In the genomic region with DNA sequence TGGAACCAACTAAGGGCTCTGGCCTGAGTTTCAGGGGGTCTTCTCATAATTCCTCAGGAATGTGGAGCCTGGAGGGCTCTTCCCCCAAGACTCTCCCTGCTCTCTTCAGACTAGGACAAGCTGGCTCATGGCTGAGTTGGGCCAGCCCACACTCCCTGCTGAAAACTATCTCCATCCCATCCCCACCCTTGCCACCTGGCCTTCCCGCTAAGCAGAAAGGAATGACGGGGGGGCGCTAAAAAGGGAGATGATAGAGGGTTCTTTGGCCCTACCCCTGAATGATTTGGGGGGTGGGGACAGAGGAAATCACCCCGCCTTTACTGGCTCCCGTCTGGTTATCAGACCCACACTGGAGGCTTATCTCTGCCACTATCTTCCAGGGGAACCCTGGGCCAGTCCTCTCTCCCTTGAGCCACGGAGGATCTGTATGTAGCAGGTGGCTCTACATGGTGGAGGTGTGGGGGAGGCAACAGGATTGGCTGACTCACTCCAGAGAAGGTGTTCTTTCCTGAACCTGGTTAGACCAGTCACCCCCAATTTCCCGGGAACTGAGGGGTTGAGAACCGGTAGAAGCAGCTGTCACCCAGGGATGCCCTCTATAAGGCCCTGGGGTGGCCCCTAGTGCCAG, we compare ENCODE assay signal across 14 cellular contexts. TPM values are rescaled to one million over a fixed set of nuclear protein-coding genes. Genes with fewer than 3 reads are reported as not detected.
DNase-seq lines count a peak whose midpoint lies in the region; ATAC-seq, FAIRE-seq and TF ChIP-seq lines count a peak whose summit lies in the region.
"Had no signal": no experiment of that assay in that cellular context is flagged by ENCODE, and none has a peak within 500 bp of the region (broad histone marks: within the 10 kb centered on the region; RNA-seq: fewer than 3 reads in every experiment).

No MANE protein-coding gene starts in this region.

- no peaks in the 10 kb centered on the region for H4K20me1 ChIP-seq in K562 (replicated peaks; ENCODE audit: control insufficient read depth, insufficient read depth, low read length)

- no peak for TF ChIP-seq RAD21 in K562 (CRISPR knock-in tag; conservative IDR thresholded peaks at IDR 0.05 in 1 of 2, IDR thresholded peaks at IDR 0.05 in 1 of 2)

- H3K9me3 Mint-ChIP-seq in activated naive CD4-positive, alpha-beta T cell treated with anti-CD3 and anti-CD28 coated beads, Interleukin-2, amount 50 U/mL, for 24 hours = no peaks in the 10 kb centered on the region
- no peaks in the 10 kb centered on the region for H3K9me3 Mint-ChIP-seq in naive thymus-derived CD4-positive, alpha-beta T cell
- no peaks in the 10 kb centered on the region for H3K9me3 Mint-ChIP-seq in WTC11
- H3K9me3 Mint-ChIP-seq: activated naive CD4-positive, alpha-beta T cell treated with anti-CD3 and anti-CD28 coated beads, Interleukin-2, amount 50 U/mL, for 72 hours had no signal

- no peak overlapping the region for H3K9ac ChIP-seq in K562 (ENCODE audit: insufficient read depth in 1 of 2, low read depth in 2 of 2, low read length in 2 of 2)
- H3K9ac ChIP-seq in mucosa of rectum (ENCODE audit: low read depth in 1 of 2, low read length in 2 of 2) = no peak overlapping the region

- H3K79me2 ChIP-seq in K562 (ENCODE audit: control insufficient read depth, insufficient read depth, low read length) = peaks cover 19% of the 10 kb centered on the region

- H3K27ac Mint-ChIP-seq in activated naive CD4-positive, alpha-beta T cell treated with anti-CD3 and anti-CD28 coated beads, Interleukin-2, amount 50 U/mL, for 24 hours = no peak overlapping the region
- H3K27ac Mint-ChIP-seq in naive thymus-derived CD4-positive, alpha-beta T cell = peak overlapping the region in 1 of 9 donors; percentile 4
- no peak overlapping the region for H3K27ac Mint-ChIP-seq in WTC11
- H3K27ac Mint-ChIP-seq: activated CD8-positive, alpha-beta memory T cell treated with anti-CD3 and anti-CD28 coated beads, Interleukin-2, amount 10 ng/mL, durations not matched to agents 7 days and 5 days; activated naive CD4-positive, alpha-beta T cell treated with anti-CD3 and anti-CD28 coated beads, Interleukin-2, amount 50 U/mL, for 72 hours had no signal

- no TSS peak for BruUV-seq in K562 (replicated peaks; lab: Mats Ljungman, UMichigan)

- WGBS in K562 (ENCODE audit: insufficient coverage, low coverage, missing lambda C conversion rate) = 3% methylated on average over 8 of the region's 8 CpGs

- no peak overlapping the region for H3K4me3 ChIP-seq in K562
- H3K4me3 ChIP-seq in mucosa of rectum (ENCODE audit: low read length in 2 of 2) = no peak overlapping the region
- H3K4me3 ChIP-seq in tibial artery = peak overlapping the region; percentile 90 to 92
- H3K4me3 ChIP-seq in naive thymus-derived CD4-positive, alpha-beta T cell (ENCODE audit: low read length) = no peak overlapping the region
- H3K4me3 ChIP-seq: right lobe of liver had no signal

- intact Hi-C loops in K562 (cut with micrococcal nuclease) (no loop called here), tibial artery (cut with DNase I; ENCODE audit: low total_unique reads) (no loop called here)
- intact Hi-C loops in naive thymus-derived CD4-positive, alpha-beta T cell (cut with micrococcal nuclease) = loop anchor here in 1 of 2 donors (5.0 to 10.0 kb wide), 2 partner anchors 310 to 668 kb away; partner anchors contain the start of genes DEPDC5, DRG1 and PRR14L

- no peak for DNase-seq in activated naive CD4-positive, alpha-beta T cell treated with anti-CD3 and anti-CD28 coated beads, Interleukin-2, amount 50 U/mL, for 16 hours
- DNase-seq in K562 (ENCODE audit: extremely low read depth in 1 of 4, low spot score in 3 of 4) = peak; percentile 27 to 71 (median 56)
- DNase-seq in tibial artery = no peak
- no peak for DNase-seq in naive thymus-derived CD4-positive, alpha-beta T cell
- no peak for DNase-seq in WTC11 (ENCODE audit: low spot score)
- DNase-seq: activated CD8-positive, alpha-beta memory T cell treated with anti-CD3 and anti-CD28 coated beads, Interleukin-2, amount 10 ng/mL, durations not matched to agents 7 days and 5 days; right lobe of liver; substantia nigra had no signal

- no peaks in the 10 kb centered on the region for H3K27me3 ChIP-seq in K562 (ENCODE audit: control insufficient read depth in 2 of 2, insufficient read depth in 2 of 2, low read length in 2 of 2)
- H3K27me3 ChIP-seq in mucosa of rectum (ENCODE audit: control insufficient read depth in 2 of 2, insufficient read depth in 2 of 2, low read length in 2 of 2) = no peaks in the 10 kb centered on the region
- no peaks in the 10 kb centered on the region for H3K27me3 ChIP-seq in tibial artery
- H3K27me3 ChIP-seq in naive thymus-derived CD4-positive, alpha-beta T cell (ENCODE audit: control insufficient read depth in 2 of 2, insufficient read depth in 2 of 2, low read length in 2 of 2) = no peaks in the 10 kb centered on the region
- H3K27me3 ChIP-seq: right lobe of liver had no signal

- no peak for FAIRE-seq in K562 (lab: Jason Lieb, UNC)
- FAIRE-seq: A204.1 had no signal

- POLR2A ChIA-PET in K562 (lab: Yijun Ruan, JAX) = no interaction called here
- POLR2A ChIA-PET in naive thymus-derived CD4-positive, alpha-beta T cell (lab: Charles Lee) = interaction anchor here (1.0 kb wide), 1 partner anchor 324 kb away, joined by 3 read pairs; no protein-coding TSS in a partner anchor
- POLR2A ChIA-PET in WTC11 (lab: Charles Lee) = interaction anchor here (0.5 kb wide), 1 partner anchor 250 kb away, joined by 3 read pairs; no protein-coding TSS in a partner anchor

- CTCF ChIA-PET in K562 (lab: Yijun Ruan, JAX; ENCODE audit: low intra/inter-chr PET ratio) = interaction anchor here (0.7 to 4.0 kb wide), 2 partner anchors 117 to 139 kb away, joined by 3 to 21 read pairs; no protein-coding TSS in a partner anchor
- CTCF ChIA-PET in naive thymus-derived CD4-positive, alpha-beta T cell (lab: Charles Lee) = interaction anchor here (0.6 to 8.1 kb wide), 5 partner anchors 137 to 498 kb away, joined by 3 to 59 read pairs (median 10); no protein-coding TSS in a partner anchor
- CTCF ChIA-PET in WTC11 (lab: Charles Lee) = interaction anchor here (2.3 to 21.8 kb wide), 3 partner anchors 10 to 19 kb away, joined by 7 to 363 read pairs (median 31); partner anchors contain the start of gene SELENOM

- H2AFZ ChIP-seq in K562 (ENCODE audit: low read depth, low read length) = no peak overlapping the region

- no peaks in the 10 kb centered on the region for H3K27me3 Mint-ChIP-seq in activated naive CD4-positive, alpha-beta T cell treated with anti-CD3 and anti-CD28 coated beads, Interleukin-2, amount 50 U/mL, for 24 hours
- H3K27me3 Mint-ChIP-seq in naive thymus-derived CD4-positive, alpha-beta T cell = no peaks in the 10 kb centered on the region
- peaks cover 7% of the 10 kb centered on the region for H3K27me3 Mint-ChIP-seq in WTC11 (ENCODE audit: low read depth)
- H3K27me3 Mint-ChIP-seq: activated CD8-positive, alpha-beta memory T cell treated with anti-CD3 and anti-CD28 coated beads, Interleukin-2, amount 10 ng/mL, durations not matched to agents 7 days and 5 days had no signal

- H3K9me3 ChIP-seq in K562 (replicated peaks; ENCODE audit: control insufficient read depth, insufficient read depth, low read depth, low read length) (no peaks in the 10 kb centered on the region), mucosa of rectum (ENCODE audit: control insufficient read depth in 2 of 2, low read length in 2 of 2) (no peaks in the 10 kb centered on the region), tibial artery (no peaks in the 10 kb centered on the region)
- no peaks in the 10 kb centered on the region for H3K9me3 ChIP-seq in naive thymus-derived CD4-positive, alpha-beta T cell (ENCODE audit: control insufficient read depth in 2 of 3, low read length in 3 of 3)
- H3K9me3 ChIP-seq: right lobe of liver had no signal

- TF ChIP-seq EP300 in K562 (IDR thresholded peaks at IDR 0.05; ENCODE audit: low read length) = no peak

- no peaks in the 10 kb centered on the region for H3K36me3 Mint-ChIP-seq in activated naive CD4-positive, alpha-beta T cell treated with anti-CD3 and anti-CD28 coated beads, Interleukin-2, amount 50 U/mL, for 24 hours
- H3K36me3 Mint-ChIP-seq in naive thymus-derived CD4-positive, alpha-beta T cell = no peaks in the 10 kb centered on the region
- H3K36me3 Mint-ChIP-seq in WTC11 = no peaks in the 10 kb centered on the region
- H3K36me3 Mint-ChIP-seq: activated CD8-positive, alpha-beta memory T cell treated with anti-CD3 and anti-CD28 coated beads, Interleukin-2, amount 10 ng/mL, durations not matched to agents 7 days and 5 days had no signal

- in situ Hi-C loops in K562 (cut with MboI) = loop anchor here (5.0 to 10.0 kb wide), 2 partner anchors 135 to 322 kb away; no protein-coding TSS in a partner anchor

- H3K4me1 ChIP-seq in K562 (replicated peaks in 1 of 2; ENCODE audit: control insufficient read depth in 2 of 2, insufficient read depth in 2 of 2, low read length in 2 of 2) (peaks cover 32 to 73% of the 10 kb centered on the region in 2 experiments), mucosa of rectum (ENCODE audit: control insufficient read depth in 2 of 2, insufficient read depth in 2 of 2, low read length in 2 of 2) (peaks cover 33 to 37% of the 10 kb centered on the region in 2 donors), tibial artery (peaks cover 0 to 90% (median 80%) of the 10 kb centered on the region in 4 donors)
- peaks cover 8 to 25% of the 10 kb centered on the region in 2 donors for H3K4me1 ChIP-seq in naive thymus-derived CD4-positive, alpha-beta T cell (ENCODE audit: control insufficient read depth in 2 of 2, insufficient read depth in 2 of 2, low read length in 2 of 2)
- H3K4me1 ChIP-seq: right lobe of liver had no signal

- ATAC-seq in K562 = no peak
- ATAC-seq in naive thymus-derived CD4-positive, alpha-beta T cell = no peak
- no peak for ATAC-seq in WTC11
- no peak for ATAC-seq in GM18909 (IDR thresholded peaks at IDR 0.05; ENCODE audit: poor library complexity, unreplicated experiment)
- ATAC-seq: activated CD8-positive, alpha-beta memory T cell treated with anti-CD3 and anti-CD28 coated beads, Interleukin-2, amount 10 ng/mL, durations not matched to agents 7 days and 5 days; activated naive CD4-positive, alpha-beta T cell treated with anti-CD3 and anti-CD28 coated beads, Interleukin-2, amount 50 U/mL, for 72 hours; right lobe of liver had no signal

- H3K4me2 ChIP-seq in K562 (ENCODE audit: insufficient read depth, low read length) = no peak overlapping the region

- H3K4me1 Mint-ChIP-seq in activated naive CD4-positive, alpha-beta T cell treated with anti-CD3 and anti-CD28 coated beads, Interleukin-2, amount 50 U/mL, for 24 hours = peaks cover 23% of the 10 kb centered on the region
- peaks cover 18 to 31% (median 29%) of the 10 kb centered on the region in 7 donors for H3K4me1 Mint-ChIP-seq in naive thymus-derived CD4-positive, alpha-beta T cell
- H3K4me1 Mint-ChIP-seq in WTC11 = peaks cover 26% of the 10 kb centered on the region

- peaks cover 5% of the 10 kb centered on the region for H3K9me1 ChIP-seq in K562 (ENCODE audit: control insufficient read depth, insufficient read depth, low read length)

- peaks cover 25% of the 10 kb centered on the region; the same call in 2 of the 3 replicates for H3K36me3 ChIP-seq in K562 (ENCODE audit: control insufficient read depth, insufficient read depth, low read length)
- H3K36me3 ChIP-seq in mucosa of rectum (ENCODE audit: control insufficient read depth in 2 of 2, insufficient read depth in 2 of 2, low read length in 2 of 2) = peaks cover 30 to 41% of the 10 kb centered on the region in 2 donors
- H3K36me3 ChIP-seq in tibial artery = peaks cover 75 to 85% (median 78%) of the 10 kb centered on the region in 3 donors
- H3K36me3 ChIP-seq in naive thymus-derived CD4-positive, alpha-beta T cell (ENCODE audit: control insufficient read depth in 2 of 3, insufficient read depth in 3 of 3, low read length in 3 of 3) = peaks cover 0 to 3% (median 0%) of the 10 kb centered on the region in 3 experiments
- H3K36me3 ChIP-seq: right lobe of liver had no signal

- no peak for TF ChIP-seq POLR2A in K562 (conservative IDR thresholded peaks at IDR 0.05)

- H3K27ac ChIP-seq in K562 (ENCODE audit: extremely low read depth, low read depth, low read length) (no peak overlapping the region), mucosa of rectum (ENCODE audit: low read depth in 2 of 2, low read length in 2 of 2) (peak overlapping the region; percentile 10 to 94), tibial artery (peak overlapping the region; percentile 99 to 100)
- H3K27ac ChIP-seq in naive thymus-derived CD4-positive, alpha-beta T cell (ENCODE audit: low read depth, low read length) = no peak overlapping the region

- TF ChIP-seq CTCF in K562 (IDR thresholded peaks at IDR 0.05 in 2 of 3, conservative IDR thresholded peaks at IDR 0.05 in 1 of 3; ENCODE audit: insufficient read depth in 2 of 3, low read depth in 1 of 3, low read length in 3 of 3) (no peak), tibial artery (IDR thresholded peaks at IDR 0.05) (no peak), WTC11 (IDR thresholded peaks at IDR 0.05) (no peak)

- H3K4me3 Mint-ChIP-seq in activated naive CD4-positive, alpha-beta T cell treated with anti-CD3 and anti-CD28 coated beads, Interleukin-2, amount 50 U/mL, for 24 hours = peak overlapping the region; percentile 4
- H3K4me3 Mint-ChIP-seq in naive thymus-derived CD4-positive, alpha-beta T cell = peak overlapping the region in 2 of 10 donors; percentile 29 to 30
- no peak overlapping the region for H3K4me3 Mint-ChIP-seq in WTC11
- H3K4me3 Mint-ChIP-seq: activated CD8-positive, alpha-beta memory T cell treated with anti-CD3 and anti-CD28 coated beads, Interleukin-2, amount 10 ng/mL, durations not matched to agents 7 days and 5 days had no signal

RNA-seq across cellular contexts. Expression of gene SMTN, which starts 5.7 kb away (rescaled TPM):
- 49.3 and 111 TPM in 2 replicates for total RNA-seq in K562 (2011; cell fraction: chromatin; rRNA removed; ENCODE audit: low replicate concordance)
- 49.2 and 65.0 TPM in 2 replicates for total RNA-seq in K562 (2011; cell fraction: nucleolus; rRNA removed)
- 48.8 and 58.2 TPM in 2 replicates for total RNA-seq in K562 (2011; cell fraction: nucleoplasm; rRNA removed)
- total RNA-seq in K562 (2014; rRNA removed) (17.8 and 22.3 TPM in 2 replicates), K562 (2014; rRNA removed; fragmentation: Illumina TruSeq; extraction: Trizol) (8.8 and 11.1 TPM in 2 replicates), K562 (2015; rRNA removed; fragmentation: Illumina TruSeq; extraction: Trizol) (16.0 and 16.1 TPM in 2 replicates), K562 (2021) (39.9 and 41.1 TPM in 2 replicates), WTC11 (2021) (28.1 to 34.5 TPM (median 32.8 TPM) in 3 replicates)
- polyA plus RNA-seq in K562 (2011; rRNA removed) (7.7 and 13.7 TPM in 2 replicates), K562 (2014; fragmentation: Illumina TruSeq; extraction: Trizol) (17.6 and 28.4 TPM in 2 replicates), K562 (2014; fragmentation: Nextera tagmentation; extraction: Ambion mirVana) (1 to 10 TPM; 2.5 to 3.4 TPM), K562 (2014; rRNA removed) (20.6 and 25.5 TPM in 2 replicates)
- 9.0 and 10.3 TPM in 2 replicates for polyA plus RNA-seq in K562 (2011; cell fraction: cytosol; rRNA removed)
- polyA plus RNA-seq in K562 (2011; cell fraction: nucleus; rRNA removed) = 70.1 and 84.9 TPM in 2 replicates
- polyA plus RNA-seq in K562 (2012) = 22.9 and 23.5 TPM in 2 replicates
- 4.6 and 7.0 TPM in 2 replicates for polyA minus RNA-seq in K562 (2011; rRNA and poly(A)+ RNA removed)
- 8.3 and 14.4 TPM in 2 replicates for polyA minus RNA-seq in K562 (2011; cell fraction: cytosol; rRNA and poly(A)+ RNA removed)
- 24.6 and 28.2 TPM in 2 replicates for polyA minus RNA-seq in K562 (2011; cell fraction: nucleus; rRNA and poly(A)+ RNA removed)
- total RNA-seq in naive thymus-derived CD4-positive, alpha-beta T cell = 10 to 100 TPM in 1 of 5 experiments, 1 to 10 TPM in 4; 3.1 to 14.9 (median 6.2) TPM
- polyA plus RNA-seq in naive thymus-derived CD4-positive, alpha-beta T cell = 1 to 10 TPM; 1.1 to 3.9 TPM

RNA-seq across cellular contexts. Expression of gene SELENOM, which starts 20.6 kb away (rescaled TPM):
- total RNA-seq in K562 (2011; cell fraction: chromatin; rRNA removed; ENCODE audit: low replicate concordance) = 7.3 and 13.3 TPM in 2 replicates
- 15.5 and 16.3 TPM in 2 replicates for total RNA-seq in K562 (2011; cell fraction: nucleolus; rRNA removed)
- total RNA-seq in K562 (2011; cell fraction: nucleoplasm; rRNA removed) = 10.6 and 15.3 TPM in 2 replicates
- total RNA-seq in K562 (2014; rRNA removed) = 6.9 and 10.8 TPM in 2 replicates
- total RNA-seq in K562 (2014; rRNA removed; fragmentation: Illumina TruSeq; extraction: Trizol) = 1.2 and 1.8 TPM in 2 replicates
- 3.7 and 4.1 TPM in 2 replicates for total RNA-seq in K562 (2015; rRNA removed; fragmentation: Illumina TruSeq; extraction: Trizol)
- total RNA-seq in K562 (2021) = 8.5 and 10.9 TPM in 2 replicates
- polyA plus RNA-seq in K562 (2011; rRNA removed) = 4.2 and 7.1 TPM in 2 replicates
- polyA plus RNA-seq in K562 (2011; cell fraction: cytosol; rRNA removed) = 19.5 and 31.1 TPM in 2 replicates
- 11.9 and 13.4 TPM in 2 replicates for polyA plus RNA-seq in K562 (2011; cell fraction: nucleus; rRNA removed)
- 6.7 and 19.8 TPM in 2 replicates for polyA plus RNA-seq in K562 (2012)
- 2.8 and 5.8 TPM in 2 replicates for polyA plus RNA-seq in K562 (2014; fragmentation: Illumina TruSeq; extraction: Trizol)
- 1 to 10 TPM; 1.2 to 2.9 TPM for polyA plus RNA-seq in K562 (2014; fragmentation: Nextera tagmentation; extraction: Ambion mirVana)
- polyA plus RNA-seq in K562 (2014; rRNA removed) = 10.0 and 10.6 TPM in 2 replicates
- 1.7 and 2.3 TPM in 2 replicates for polyA minus RNA-seq in K562 (2011; rRNA and poly(A)+ RNA removed)
- polyA minus RNA-seq in K562 (2011; cell fraction: cytosol; rRNA and poly(A)+ RNA removed) = 5.2 TPM in 1 of 2 replicates, not detected in the other
- polyA minus RNA-seq in K562 (2011; cell fraction: nucleus; rRNA and poly(A)+ RNA removed) = 5.5 and 9.0 TPM in 2 replicates
- 10 to 100 TPM in 4 of 5 experiments, 1 to 10 TPM in 1; 9.1 to 71.5 (median 68.6) TPM for total RNA-seq in naive thymus-derived CD4-positive, alpha-beta T cell
- polyA plus RNA-seq in naive thymus-derived CD4-positive, alpha-beta T cell = 100 to 1,000 TPM; 129 to 175 TPM
- total RNA-seq in WTC11 (2021) = 16.3 to 24.6 TPM (median 22.6 TPM) in 3 replicates

RNA-seq across cellular contexts. Expression of gene INPP5J, which starts 35.9 kb away (rescaled TPM):
- 1.5 and 3.2 TPM in 2 replicates for total RNA-seq in K562 (2011; cell fraction: chromatin; rRNA removed; ENCODE audit: low replicate concordance)
- total RNA-seq in K562 (2011; cell fraction: nucleolus; rRNA removed) = 1.2 and 3.2 TPM in 2 replicates
- 2.4 and 2.7 TPM in 2 replicates for total RNA-seq in K562 (2011; cell fraction: nucleoplasm; rRNA removed)
- total RNA-seq in K562 (2014; rRNA removed) (5.9 and 6.4 TPM in 2 replicates), K562 (2014; rRNA removed; fragmentation: Illumina TruSeq; extraction: Trizol) (1.9 and 2.7 TPM in 2 replicates), K562 (2015; rRNA removed; fragmentation: Illumina TruSeq; extraction: Trizol) (5.8 and 6.7 TPM in 2 replicates), K562 (2021) (6.3 and 7.0 TPM in 2 replicates), WTC11 (2021) (6.2 to 9.0 TPM (median 7.7 TPM) in 3 replicates)
- polyA plus RNA-seq in K562 (2011; rRNA removed) (1.6 and 21.8 TPM in 2 replicates), K562 (2014; fragmentation: Illumina TruSeq; extraction: Trizol) (4.8 and 5.4 TPM in 2 replicates), K562 (2014; fragmentation: Nextera tagmentation; extraction: Ambion mirVana) (under 1 TPM; 0.10 to 0.78 TPM), K562 (2014; rRNA removed) (5.4 and 6.0 TPM in 2 replicates)
- 4.8 and 29.8 TPM in 2 replicates for polyA plus RNA-seq in K562 (2011; cell fraction: cytosol; rRNA removed)
- 4.7 and 21.8 TPM in 2 replicates for polyA plus RNA-seq in K562 (2011; cell fraction: nucleus; rRNA removed)
- polyA plus RNA-seq in K562 (2012) = 6.0 and 10.4 TPM in 2 replicates
- polyA minus RNA-seq in K562 (2011; rRNA and poly(A)+ RNA removed) = 1.2 and 7.5 TPM in 2 replicates
- polyA minus RNA-seq in K562 (2011; cell fraction: cytosol; rRNA and poly(A)+ RNA removed) = 1.4 and 21.9 TPM in 2 replicates
- polyA minus RNA-seq in K562 (2011; cell fraction: nucleus; rRNA and poly(A)+ RNA removed) = 0.81 and 6.4 TPM in 2 replicates
- total RNA-seq in naive thymus-derived CD4-positive, alpha-beta T cell = under 1 TPM in 4 of 5 experiments, not detected in 1; 0.24 to 0.81 (median 0.51) TPM
- polyA plus RNA-seq in naive thymus-derived CD4-positive, alpha-beta T cell = not detected
- total RNA-seq: mononuclear cell had no signal

RNA-seq across cellular contexts. Expression of gene PLA2G3, which starts 53.5 kb away (rescaled TPM):
- 1.2 and 3.3 TPM in 2 replicates for total RNA-seq in K562 (2011; cell fraction: chromatin; rRNA removed; ENCODE audit: low replicate concordance)
- 3.2 and 3.5 TPM in 2 replicates for total RNA-seq in K562 (2011; cell fraction: nucleolus; rRNA removed)
- 1.9 TPM in 2 replicates for total RNA-seq in K562 (2011; cell fraction: nucleoplasm; rRNA removed)
- total RNA-seq in K562 (2014; rRNA removed) (0.53 and 0.68 TPM in 2 replicates), K562 (2014; rRNA removed; fragmentation: Illumina TruSeq; extraction: Trizol) (0.22 and 0.36 TPM in 2 replicates), K562 (2015; rRNA removed; fragmentation: Illumina TruSeq; extraction: Trizol) (0.76 and 1.1 TPM in 2 replicates), K562 (2021) (0.64 and 0.98 TPM in 2 replicates), WTC11 (2021) (14.7 to 18.3 TPM (median 15.1 TPM) in 3 replicates)
- polyA plus RNA-seq in K562 (2011; rRNA removed) (1.4 and 5.4 TPM in 2 replicates), K562 (2014; fragmentation: Illumina TruSeq; extraction: Trizol) (0.48 and 0.78 TPM in 2 replicates), K562 (2014; fragmentation: Nextera tagmentation; extraction: Ambion mirVana) (under 1 TPM; 0.18 to 0.20 TPM), K562 (2014; rRNA removed) (0.77 and 1.2 TPM in 2 replicates)
- 1.7 and 4.2 TPM in 2 replicates for polyA plus RNA-seq in K562 (2011; cell fraction: cytosol; rRNA removed)
- polyA plus RNA-seq in K562 (2011; cell fraction: nucleus; rRNA removed) = 5.9 and 19.6 TPM in 2 replicates
- polyA plus RNA-seq in K562 (2012) = 0.57 and 1.5 TPM in 2 replicates
- polyA minus RNA-seq in K562 (2011; rRNA and poly(A)+ RNA removed) = 0.53 and 1.6 TPM in 2 replicates
- polyA minus RNA-seq in K562 (2011; cell fraction: cytosol; rRNA and poly(A)+ RNA removed) = 0.86 and 3.0 TPM in 2 replicates
- polyA minus RNA-seq in K562 (2011; cell fraction: nucleus; rRNA and poly(A)+ RNA removed) = 1.1 and 4.9 TPM in 2 replicates
- total RNA-seq in naive thymus-derived CD4-positive, alpha-beta T cell = not detected
- not detected for polyA plus RNA-seq in naive thymus-derived CD4-positive, alpha-beta T cell
- total RNA-seq: activated CD8-positive, alpha-beta memory T cell treated with anti-CD3 and anti-CD28 coated beads, Interleukin-2, amount 10 ng/mL, durations not matched to agents 7 days and 5 days; activated naive CD4-positive, alpha-beta T cell treated with anti-CD3 and anti-CD28 coated beads, Interleukin-2, amount 50 U/mL, for 72 hours; mononuclear cell; right lobe of liver had no signal

Comparison
In these comparisons a context has a peak if more than half of its experiments do, and no peak if none do; other contexts are left out.
1. DNase-seq: peak in K562 (4 of 4); none in activated naive CD4-positive, alpha-beta T cell treated with anti-CD3 and anti-CD28 coated beads, Interleukin-2, amount 50 U/mL, for 16 hours (single experiment), tibial artery (0 of 2), naive thymus-derived CD4-positive, alpha-beta T cell (0 of 9) and WTC11 (single experiment).
2. H3K27ac ChIP-seq: peak in mucosa of rectum (2 of 2) and tibial artery (2 of 2); none in K562 (single experiment) and naive thymus-derived CD4-positive, alpha-beta T cell (single experiment).
3. H3K4me3 ChIP-seq: peak in tibial artery (2 of 2); none in K562 (single experiment), mucosa of rectum (0 of 2) and naive thymus-derived CD4-positive, alpha-beta T cell (single experiment).